ENCODE assay signal across 5 cellular contexts in genomic region chr7:158894825-158895224, GRCh38.
"Had no signal": no experiment of that assay in that cellular context is flagged by ENCODE, and none has a peak within 500 bp of the region (broad histone marks: within the 10 kb centered on the region; RNA-seq: fewer than 3 reads in every experiment).

No MANE protein-coding gene starts in this region.

- H3K27me3 Mint-ChIP-seq: IgD-negative memory B cell had no signal

- ATAC-seq: HepG2, K562 had no signal

- H3K27ac Mint-ChIP-seq: IgD-negative memory B cell had no signal

- H3K4me3 Mint-ChIP-seq: IgD-negative memory B cell had no signal

- H3K4me3 ChIP-seq: K562 had no signal

- H3K27ac ChIP-seq: HL-60 had no signal

- DNase-seq: IMR-90 had no signal

- H3K4me1 Mint-ChIP-seq: IgD-negative memory B cell had no signal
